11 cellular contexts compared by ENCODE assay signal in genomic region chr1:198929111-198929604, GRCh38.
DNase-seq lines count a peak whose midpoint lies in the region; ATAC-seq lines count a peak whose summit lies in the region.
"Had no signal": no experiment of that assay in that cellular context is flagged by ENCODE, and none has a peak within 500 bp of the region (broad histone marks: within the 10 kb centered on the region; RNA-seq: fewer than 3 reads in every experiment).

No MANE protein-coding gene starts in this region.

- peak; percentile 27 for ATAC-seq in activated CD4-positive, CD25-positive, alpha-beta regulatory T cell treated with anti-CD3 and anti-CD28 coated beads, Interleukin-2, amount 50 U/mL, for 24 hours
- peak; percentile 49 for ATAC-seq in HG02798 (IDR thresholded peaks at IDR 0.05; ENCODE audit: poor library complexity, unreplicated experiment)
- no peak for ATAC-seq in GM18858 (IDR thresholded peaks at IDR 0.05; ENCODE audit: unreplicated experiment)
- no peak for ATAC-seq in GM18868 (IDR thresholded peaks at IDR 0.05; ENCODE audit: unreplicated experiment)

- H3K27ac Mint-ChIP-seq in activated naive CD8-positive, alpha-beta T cell treated with anti-CD3 and anti-CD28 coated beads for 36 hours: peak overlapping the region; percentile 48

- no peak for DNase-seq in activated CD4-positive, CD25-positive, alpha-beta regulatory T cell (lab: John Stamatoyannopoulos, UW)
- DNase-seq in activated naive CD8-positive, alpha-beta T cell treated with anti-CD3 and anti-CD28 coated beads for 36 hours: no peak
- peak; percentile 23 for DNase-seq in pons (ENCODE audit: low spot score)
- DNase-seq in cerebellar cortex (ENCODE audit: low spot score): no peak
- DNase-seq: activated T-cell treated with anti-CD3 and anti-CD28 coated beads for 4 hours, NCI-H2171, ovary had no signal

- no peaks in the 10 kb centered on the region for H3K27me3 Mint-ChIP-seq in activated naive CD8-positive, alpha-beta T cell treated with anti-CD3 and anti-CD28 coated beads for 36 hours

- peak overlapping the region; percentile 20 for H3K4me3 Mint-ChIP-seq in activated naive CD8-positive, alpha-beta T cell treated with anti-CD3 and anti-CD28 coated beads for 36 hours

- H3K36me3 Mint-ChIP-seq in activated naive CD8-positive, alpha-beta T cell treated with anti-CD3 and anti-CD28 coated beads for 36 hours: peaks cover 12% of the 10 kb centered on the region

- peaks cover 52% of the 10 kb centered on the region for H3K4me1 Mint-ChIP-seq in activated naive CD8-positive, alpha-beta T cell treated with anti-CD3 and anti-CD28 coated beads for 36 hours

- H3K9me3 Mint-ChIP-seq in activated naive CD8-positive, alpha-beta T cell treated with anti-CD3 and anti-CD28 coated beads for 36 hours: no peaks in the 10 kb centered on the region

Comparison
In these comparisons a context has a peak if more than half of its experiments do, and no peak if none do; other contexts are left out.
1. ATAC-seq: peak in activated CD4-positive, CD25-positive, alpha-beta regulatory T cell treated with anti-CD3 and anti-CD28 coated beads, Interleukin-2, amount 50 U/mL, for 24 hours (2 of 2) and HG02798 (single experiment); none in GM18858 (single experiment) and GM18868 (single experiment).